In the genomic region with DNA sequence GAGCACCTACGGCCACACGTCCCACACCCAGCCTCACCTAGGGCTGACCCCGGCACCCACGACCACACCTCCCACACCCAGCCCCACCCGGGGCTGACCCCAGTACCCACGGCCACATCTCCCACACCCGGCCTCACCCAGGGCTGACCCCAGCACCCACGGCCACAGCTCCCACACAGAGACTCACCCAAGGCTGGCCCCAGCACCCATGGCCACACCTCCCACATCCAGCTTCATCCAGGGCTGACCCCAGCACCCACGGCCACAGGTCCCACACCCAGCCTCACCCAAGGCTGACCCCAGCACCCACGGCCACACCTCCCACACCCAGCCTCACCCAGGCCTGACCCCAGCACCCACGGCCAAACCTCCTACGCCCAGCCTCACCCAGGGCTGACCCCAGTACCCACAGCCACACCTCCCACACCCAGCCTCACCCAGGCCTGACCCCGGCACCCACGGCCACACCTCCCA, we compare ENCODE assay signal across 19 cellular contexts. TPM values are rescaled to one million over a fixed set of nuclear protein-coding genes. Genes with fewer than 3 reads are reported as not detected.
DNase-seq lines count a peak whose midpoint lies in the region; ATAC-seq, FAIRE-seq and TF ChIP-seq lines count a peak whose summit lies in the region.
"Had no signal": no experiment of that assay in that cellular context is flagged by ENCODE, and none has a peak within 500 bp of the region (broad histone marks: within the 10 kb centered on the region; RNA-seq: fewer than 3 reads in every experiment).

No MANE protein-coding gene starts in this region.

- H3K27ac Mint-ChIP-seq in Caco-2 (ENCODE audit: unreplicated experiment): peak overlapping the region; percentile 90
- H3K27ac Mint-ChIP-seq in progenitor cell of endocrine pancreas: peak overlapping the region; percentile 64

- TF ChIP-seq CTCF in Caco-2 (IDR thresholded peaks at IDR 0.05; ENCODE audit: insufficient read depth in 1 of 2, low read depth in 1 of 2, low read length in 1 of 2, severe bottlenecking in 1 of 2, unreplicated experiment in 1 of 2) (no peak), WERI-Rb-1 (IDR thresholded peaks at IDR 0.05; ENCODE audit: low read depth, low read length) (no peak), kidney (IDR thresholded peaks at IDR 0.05; ENCODE audit: borderline replicate concordance, extremely low read depth, insufficient read depth) (no peak), progenitor cell of endocrine pancreas (IDR thresholded peaks at IDR 0.05; ENCODE audit: unreplicated experiment) (no peak), foreskin fibroblast (IDR thresholded peaks at IDR 0.05; ENCODE audit: low read depth, low read length) (no peak)

- no peak for ATAC-seq in GM19395 (IDR thresholded peaks at IDR 0.05; ENCODE audit: unreplicated experiment)
- ATAC-seq: GM12878 had no signal

- no peak overlapping the region for H3K4me3 ChIP-seq in Caco-2 (ENCODE audit: low read depth, low read length)
- no peak overlapping the region for H3K4me3 ChIP-seq in WERI-Rb-1 (ENCODE audit: low read depth, low read length)
- no peak overlapping the region for H3K4me3 ChIP-seq in kidney (ENCODE audit: low read length in 2 of 2)
- H3K4me3 ChIP-seq in foreskin fibroblast (ENCODE audit: low read depth in 1 of 2, low read length in 2 of 2): no peak overlapping the region
- H3K4me3 ChIP-seq: GM12878 had no signal

- H3K4me3 Mint-ChIP-seq in Caco-2 (ENCODE audit: unreplicated experiment) (no peak overlapping the region), progenitor cell of endocrine pancreas (ENCODE audit: low read depth) (no peak overlapping the region)
- H3K4me3 Mint-ChIP-seq: CD4-positive, CD25-positive, alpha-beta regulatory T cell had no signal

- H3K9me3 ChIP-seq in Caco-2: no peaks in the 10 kb centered on the region
- no peaks in the 10 kb centered on the region for H3K9me3 ChIP-seq in WERI-Rb-1 (ENCODE audit: severe bottlenecking)
- H3K9me3 ChIP-seq in kidney (ENCODE audit: control insufficient read depth in 1 of 2, low read length in 2 of 2): no peaks in the 10 kb centered on the region

- H3K36me3 Mint-ChIP-seq in Caco-2 (ENCODE audit: insufficient read depth, unreplicated experiment): peaks cover 14% of the 10 kb centered on the region
- H3K36me3 Mint-ChIP-seq in progenitor cell of endocrine pancreas (ENCODE audit: insufficient read depth): peaks cover 6% of the 10 kb centered on the region
- H3K36me3 Mint-ChIP-seq: CD4-positive, CD25-positive, alpha-beta regulatory T cell had no signal

- intact Hi-C loops in Caco-2 (cut with micrococcal nuclease; ENCODE audit: unreplicated experiment) (no loop called here), kidney (cut with DNase I) (no loop called here)

- no peaks in the 10 kb centered on the region for H3K27me3 Mint-ChIP-seq in Caco-2 (ENCODE audit: insufficient read depth, unreplicated experiment)
- H3K27me3 Mint-ChIP-seq in progenitor cell of endocrine pancreas: no peaks in the 10 kb centered on the region
- H3K27me3 Mint-ChIP-seq: CD4-positive, CD25-positive, alpha-beta regulatory T cell had no signal

- H3K4me1 ChIP-seq in Caco-2 (peaks cover 67% of the 10 kb centered on the region), kidney (ENCODE audit: control insufficient read depth in 1 of 2, insufficient read depth in 1 of 2, low read depth in 1 of 2, low read length in 2 of 2) (peaks cover 31 to 46% of the 10 kb centered on the region in 2 donors)

- H3K27me3 ChIP-seq in Caco-2 (replicated peaks; ENCODE audit: control insufficient read depth, insufficient read depth, low read length): no peaks in the 10 kb centered on the region
- H3K27me3 ChIP-seq in WERI-Rb-1 (ENCODE audit: insufficient read depth, low read depth, severe bottlenecking): no peaks in the 10 kb centered on the region

- peak overlapping the region in 1 of 2 donors; percentile 28 for H3K9ac ChIP-seq in kidney (ENCODE audit: low read length in 2 of 2)

- H3K9me3 Mint-ChIP-seq in Caco-2 (ENCODE audit: unreplicated experiment) (no peaks in the 10 kb centered on the region), progenitor cell of endocrine pancreas (ENCODE audit: low read depth) (no peaks in the 10 kb centered on the region)
- H3K9me3 Mint-ChIP-seq: CD4-positive, CD25-positive, alpha-beta regulatory T cell had no signal

- H3K36me3 ChIP-seq in Caco-2 (ENCODE audit: control insufficient read depth, insufficient read depth, low read length): no peaks in the 10 kb centered on the region
- H3K36me3 ChIP-seq in WERI-Rb-1: peaks cover 8% of the 10 kb centered on the region; the same call in 1 of the 2 replicates
- H3K36me3 ChIP-seq in kidney (ENCODE audit: control insufficient read depth in 1 of 2, insufficient read depth in 2 of 2, low read length in 2 of 2): no peaks in the 10 kb centered on the region

- H3K4me1 Mint-ChIP-seq in Caco-2 (ENCODE audit: low read depth, unreplicated experiment) (peaks cover 54% of the 10 kb centered on the region), progenitor cell of endocrine pancreas (ENCODE audit: low read depth) (peaks cover 76% of the 10 kb centered on the region)
- H3K4me1 Mint-ChIP-seq: CD4-positive, CD25-positive, alpha-beta regulatory T cell had no signal

- POLR2A ChIA-PET in Caco-2 (lab: Charles Lee): no interaction called here

- FAIRE-seq in kidney (lab: Jason Lieb, UNC): no peak
- FAIRE-seq: GM12878, GM19239, RCC 7860 had no signal

- BruUV-seq in Caco-2 (replicated peaks; lab: Mats Ljungman, UMichigan): no TSS peak

- CTCF ChIA-PET in Caco-2 (lab: Charles Lee): no interaction called here

- no peak for DNase-seq in Caco-2
- no peak for DNase-seq in WERI-Rb-1
- DNase-seq in kidney: no peak
- no peak for DNase-seq in progenitor cell of endocrine pancreas (ENCODE audit: low spot score, unreplicated experiment)
- DNase-seq in NCI-H1105 treated with DMSO at 0.1 percent for 48 hours (lab: John Stamatoyannopoulos, UW): no peak
- no peak for DNase-seq in foreskin fibroblast
- DNase-seq in stimulated activated CD4-positive, alpha-beta T cell treated with anti-CD3 and anti-CD28 coated beads, Interleukin-15, amount 100 ng/mL, for 24 hours: no peak
- DNase-seq: AML-193; Calu3; CD4-positive, CD25-positive, alpha-beta regulatory T cell; KBM-7; NCI-H1092 treated with DMSO at 0.1 percent for 48 hours; NCI-H1694 treated with DMSO at 0.1 percent for 48 hours; SHP77 had no signal

- H3K27ac ChIP-seq in WERI-Rb-1 (peak overlapping the region; percentile 89), kidney (ENCODE audit: low read depth in 2 of 2, low read length in 2 of 2) (peak overlapping the region; percentile 42 to 69)
- H3K27ac ChIP-seq: HL-60 had no signal

RNA-seq across cellular contexts. Expression of a gene that starts 36.7 kb away (rescaled TPM):
- total RNA-seq in Caco-2 (2022) (11.2 and 13.6 TPM in 2 replicates), kidney (25.2 TPM), progenitor cell of endocrine pancreas (114 and 125 TPM in 2 replicates)
- polyA plus RNA-seq in kidney (ENCODE audit: insufficient read depth, low read depth, low replicate concordance): 23.4 TPM
